In the genomic region with DNA sequence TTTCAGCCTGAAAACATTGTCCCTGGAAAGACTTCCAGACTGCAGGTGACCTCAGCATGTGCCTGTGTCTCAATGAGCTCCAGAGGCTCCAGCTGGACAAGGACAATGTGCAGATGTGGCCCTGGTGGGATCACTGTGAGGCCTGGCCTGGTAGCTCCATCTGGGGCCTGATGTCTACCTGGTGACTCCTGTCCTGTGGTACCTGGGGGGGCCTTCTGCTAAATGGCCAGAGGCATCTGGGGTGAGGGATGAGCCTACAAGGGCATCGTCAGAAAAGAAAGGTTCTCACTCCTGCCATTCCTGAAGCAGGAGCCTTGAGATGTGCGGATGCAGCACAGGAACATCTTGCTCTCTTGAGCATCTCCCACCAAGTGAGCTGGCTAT, we compare ENCODE assay signal across 6 cellular contexts.
DNase-seq lines count a peak whose midpoint lies in the region; TF ChIP-seq lines count a peak whose summit lies in the region.
"Not testable (repeated sequence)": the region's sequence is repeated elsewhere in the genome, so short reads cannot be mapped to it uniquely, and the experiment has no call there.

No MANE protein-coding gene starts in this region.

- TF ChIP-seq POLR2A in sigmoid colon (IDR thresholded peaks at IDR 0.05); vagina (IDR thresholded peaks at IDR 0.05): not testable (repeated sequence)

- TF ChIP-seq CTCF in endothelial cell (IDR thresholded peaks at IDR 0.05; ENCODE audit: unreplicated experiment); right atrium auricular region (IDR thresholded peaks at IDR 0.05); sigmoid colon (IDR thresholded peaks at IDR 0.05); vagina (IDR thresholded peaks at IDR 0.05): not testable (repeated sequence)

- not testable (repeated sequence) for H3K4me1 ChIP-seq in right atrium auricular region, sigmoid colon, vagina

- H3K27ac Mint-ChIP-seq in endothelial cell (ENCODE audit: unreplicated experiment), result peak overlapping the region; percentile 52

- not testable (repeated sequence) for H3K27ac ChIP-seq in right atrium auricular region, sigmoid colon, vagina

- not testable (repeated sequence) for H3K4me3 Mint-ChIP-seq in endothelial cell (ENCODE audit: unreplicated experiment)

- not testable (repeated sequence) for H3K27me3 ChIP-seq in right atrium auricular region, sigmoid colon, vagina

- H3K27me3 Mint-ChIP-seq in endothelial cell (ENCODE audit: unreplicated experiment), result peaks cover 12% of the 10 kb centered on the region

- H3K36me3 ChIP-seq in right atrium auricular region, sigmoid colon, vagina: not testable (repeated sequence)

- H3K9me3 Mint-ChIP-seq in endothelial cell (ENCODE audit: unreplicated experiment), result peaks cover 23% of the 10 kb centered on the region

- intact Hi-C loops in sigmoid colon (cut with DNase I); vagina (cut with DNase I): not testable (repeated sequence)

- H3K9me3 ChIP-seq in right atrium auricular region, sigmoid colon, vagina: not testable (repeated sequence)

- DNase-seq in activated CD8-positive, alpha-beta memory T cell treated with anti-CD3 and anti-CD28 coated beads for 24 hours, result peak; percentile 63
- not testable (repeated sequence) for DNase-seq in endothelial cell (ENCODE audit: low spot score)
- peak; percentile 60 for DNase-seq in right atrium auricular region (ENCODE audit: low spot score)
- DNase-seq in mesenteric fat pad (ENCODE audit: low spot score), result peak; percentile 87
- peak; percentile 69 for DNase-seq in sigmoid colon
- peak; percentile 79 to 87 for DNase-seq in vagina (ENCODE audit: extremely low spot score in 2 of 2)

- not testable (repeated sequence) for H3K4me1 Mint-ChIP-seq in endothelial cell (ENCODE audit: unreplicated experiment)

- WGBS in sigmoid colon, 2 donors, result 70 to 81% methylated on average over 2 of the region's 2 CpGs

- not testable (repeated sequence) for H3K36me3 Mint-ChIP-seq in endothelial cell (ENCODE audit: low read depth, unreplicated experiment)

- not testable (repeated sequence) for TF ChIP-seq EP300 in sigmoid colon (IDR thresholded peaks at IDR 0.05)

- H3K4me3 ChIP-seq in right atrium auricular region, sigmoid colon, vagina: not testable (repeated sequence)
